9 cellular contexts compared by ENCODE assay signal in the genomic region with DNA sequence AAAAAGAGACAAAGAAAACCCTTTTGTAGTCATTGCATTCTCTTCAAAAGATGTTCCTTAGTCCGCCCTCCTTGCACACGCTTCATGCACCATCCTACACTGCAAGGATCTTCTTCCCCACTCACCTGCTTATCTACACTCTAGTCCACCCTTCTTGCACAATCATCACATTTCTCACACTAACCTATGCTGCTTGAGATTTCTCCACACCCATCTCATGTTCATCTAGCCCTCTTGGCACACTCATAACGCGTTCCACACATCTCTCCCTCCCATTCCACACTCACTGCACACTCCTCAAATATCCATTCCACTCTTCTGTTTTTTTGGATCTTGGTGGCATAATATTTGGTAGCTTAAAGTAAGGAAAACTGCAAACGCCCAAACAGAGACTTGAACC.
"Had no signal": no experiment of that assay in that cellular context is flagged by ENCODE, and none has a peak within 500 bp of the region (broad histone marks: within the 10 kb centered on the region; RNA-seq: fewer than 3 reads in every experiment).

No MANE protein-coding gene starts in this region.

- H3K4me3 ChIP-seq: GM23338 had no signal

- H3K27ac ChIP-seq: HL-60, KMS-11 had no signal

- ATAC-seq: GM23338, HepG2 had no signal

- DNase-seq: H9, HCEC 1CT, HFFc6, Karpas-422, KBM-7 had no signal
